ENCODE assay signal across 24 cellular contexts in the genomic region with DNA sequence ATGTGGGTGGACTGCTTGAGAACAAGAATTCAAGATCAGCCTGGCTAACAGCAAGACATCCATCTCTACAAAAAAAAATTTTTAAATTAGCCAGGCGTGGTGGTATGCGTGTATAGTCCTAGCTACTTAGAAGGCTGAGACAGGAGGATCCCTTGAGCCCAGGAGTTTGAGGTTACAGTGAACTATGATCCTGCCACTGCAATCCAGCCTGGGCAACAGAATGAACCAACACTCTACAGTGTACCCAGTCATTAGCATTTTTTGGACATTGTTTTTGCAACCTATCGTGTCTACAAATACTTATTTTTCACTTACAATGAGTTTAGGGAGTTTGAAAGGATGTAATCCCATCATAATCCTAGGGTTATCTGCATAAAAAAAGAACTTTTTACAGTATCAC. TPM values are rescaled to one million over a fixed set of nuclear protein-coding genes. Genes with fewer than 3 reads are reported as not detected.
DNase-seq lines count a peak whose midpoint lies in the region; ATAC-seq, FAIRE-seq and TF ChIP-seq lines count a peak whose summit lies in the region.
"Had no signal": no experiment of that assay in that cellular context is flagged by ENCODE, and none has a peak within 500 bp of the region (broad histone marks: within the 10 kb centered on the region; RNA-seq: fewer than 3 reads in every experiment).

No MANE protein-coding gene starts in this region.

- H3K4me3 ChIP-seq in HepG2 (replicated peaks in 1 of 3; ENCODE audit: insufficient read depth in 1 of 3, low read depth in 2 of 3, low read length in 3 of 3) (no peak overlapping the region), left ventricle myocardium inferior (no peak overlapping the region)
- H3K4me3 ChIP-seq: A549; BLaER1 treated with 17β-estradiol and CSF1 and Interleukin-3, amounts not matched to agents 10 nM and 100 nM; GM12878 had no signal

- peak overlapping the region; percentile 14 for H3K4me3 Mint-ChIP-seq in CD4-positive, alpha-beta T cell
- H3K4me3 Mint-ChIP-seq: B cell; CD8-positive, alpha-beta memory T cell had no signal

- peaks cover 54% of the 10 kb centered on the region for H3K36me3 Mint-ChIP-seq in CD4-positive, alpha-beta T cell (ENCODE audit: low read depth)

- no peak for TF ChIP-seq RAD21 in HepG2 (CRISPR knock-in tag; IDR thresholded peaks at IDR 0.05)

- no peak overlapping the region for H3K27ac Mint-ChIP-seq in CD4-positive, alpha-beta T cell
- H3K27ac Mint-ChIP-seq: B cell had no signal

- no peak for ATAC-seq in CD4-positive, alpha-beta T cell (ENCODE audit: poor library complexity)
- ATAC-seq in HepG2: peak; percentile 67
- ATAC-seq: GM12878 had no signal

- H3K9me3 Mint-ChIP-seq in CD4-positive, alpha-beta T cell: no peaks in the 10 kb centered on the region
- H3K9me3 Mint-ChIP-seq: CD4-positive, alpha-beta memory T cell; CD8-positive, alpha-beta memory T cell had no signal

- no peaks in the 10 kb centered on the region for H3K27me3 Mint-ChIP-seq in CD4-positive, alpha-beta T cell
- H3K27me3 Mint-ChIP-seq: B cell; CD4-positive, alpha-beta memory T cell; CD8-positive, alpha-beta memory T cell had no signal

- H3K79me2 ChIP-seq in HepG2 (ENCODE audit: insufficient read depth, low read length): peaks cover 78% of the 10 kb centered on the region

- no peak overlapping the region for H3K4me2 ChIP-seq in HepG2 (ENCODE audit: low read depth, low read length)
- H3K4me2 ChIP-seq: A549; BLaER1 treated with 17β-estradiol and CSF1 and Interleukin-3, amounts not matched to agents 10 nM and 100 nM had no signal

- H4K20me1 ChIP-seq in HepG2 (ENCODE audit: insufficient read depth, low read length): peaks cover 45% of the 10 kb centered on the region

- no TSS peak for BruUV-seq in HepG2 (replicated peaks; lab: Mats Ljungman, UMichigan)

- TF ChIP-seq EP300 in HepG2 (IDR thresholded peaks at IDR 0.05; ENCODE audit: low read depth in 2 of 2, low read length in 2 of 2) (no peak), HepG2 (CRISPR knock-in tag; IDR thresholded peaks at IDR 0.05; ENCODE audit: borderline replicate concordance) (no peak)

- FAIRE-seq in H54 (lab: Jason Lieb, UNC) (peak; percentile 15), HepG2 (lab: Jason Lieb, UNC) (peak; percentile 18)
- FAIRE-seq: A549, GM12878, GM19239 had no signal

- no peaks in the 10 kb centered on the region for H3K9me3 ChIP-seq in CD4-positive, alpha-beta T cell (ENCODE audit: control insufficient read depth, low read length)
- H3K9me3 ChIP-seq in HepG2 (ENCODE audit: low read length) (no peaks in the 10 kb centered on the region), left ventricle myocardium inferior (replicated peaks) (no peaks in the 10 kb centered on the region)
- H3K9me3 ChIP-seq: A549 had no signal

- H3K4me1 ChIP-seq in HepG2 (ENCODE audit: insufficient read depth, low read length) (peaks cover 36% of the 10 kb centered on the region), left ventricle myocardium inferior (peaks cover 77% of the 10 kb centered on the region)

- in situ Hi-C loops in HepG2 (cut with HindIII; ENCODE audit: extremely low pct_ligation_motif_present, low pct_unique_long_range_greater_than_20kb): no loop called here

- POLR2A ChIA-PET in CD4-positive, alpha-beta T cell (lab: Charles Lee): no interaction called here
- POLR2A ChIA-PET in HepG2 (lab: Yijun Ruan, JAX): no interaction called here

- TF ChIP-seq CTCF in CD4-positive, alpha-beta T cell (IDR thresholded peaks at IDR 0.05): no peak
- no peak for TF ChIP-seq CTCF in HepG2 (CRISPR knock-in tag; IDR thresholded peaks at IDR 0.05)
- no peak for TF ChIP-seq CTCF in left ventricle myocardium inferior (IDR thresholded peaks at IDR 0.05; ENCODE audit: borderline replicate concordance)

- CTCF ChIA-PET in CD4-positive, alpha-beta T cell (lab: Charles Lee): interaction anchor here (1.0 to 1.2 kb wide), 2 partner anchors 28 to 164 kb away, joined by 3 read pairs; no protein-coding TSS in a partner anchor
- CTCF ChIA-PET in HepG2 (lab: Yijun Ruan, JAX; ENCODE audit: low intra/inter-chr PET ratio, low total read pairs): no interaction called here

- no peaks in the 10 kb centered on the region for H3K27me3 ChIP-seq in CD4-positive, alpha-beta T cell (ENCODE audit: control insufficient read depth, insufficient read depth, low read length)
- H3K27me3 ChIP-seq in HepG2 (ENCODE audit: control insufficient read depth in 1 of 2, insufficient read depth in 2 of 2, low read length in 2 of 2) (no peaks in the 10 kb centered on the region), left ventricle myocardium inferior (ENCODE audit: low read depth) (no peaks in the 10 kb centered on the region)
- H3K27me3 ChIP-seq: BLaER1 treated with 17β-estradiol and CSF1 and Interleukin-3, amounts not matched to agents 10 nM and 100 nM had no signal

- H3K36me3 ChIP-seq in HepG2 (replicated peaks in 1 of 2; ENCODE audit: control insufficient read depth in 1 of 2, insufficient read depth in 2 of 2, low read length in 2 of 2) (0 out of 5 replicates have a peak, but pooled peaks cover 0 to 1% of the 10 kb centered on the region in 2 experiments), left ventricle myocardium inferior (no peaks in the 10 kb centered on the region)

- H3K27ac ChIP-seq in CD4-positive, alpha-beta T cell (ENCODE audit: low read depth, low read length): no peak overlapping the region
- H3K27ac ChIP-seq in HepG2 (ENCODE audit: extremely low read length, insufficient read depth, low read length) (no peak overlapping the region), left ventricle myocardium inferior (replicated peaks) (no peak overlapping the region)
- H3K27ac ChIP-seq: 22Rv1; A549; BLaER1 treated with 17β-estradiol and CSF1 and Interleukin-3, amounts not matched to agents 10 nM and 100 nM; C4-2B had no signal

- H3K4me1 Mint-ChIP-seq in CD4-positive, alpha-beta T cell (ENCODE audit: low read depth): peaks cover 87% of the 10 kb centered on the region

- no peak overlapping the region for H2AFZ ChIP-seq in HepG2 (ENCODE audit: low read length)

- TF ChIP-seq POLR2A in H54 (IDR thresholded peaks at IDR 0.05; ENCODE audit: low read depth, low read length): no peak
- TF ChIP-seq POLR2A in HepG2 (IDR thresholded peaks at IDR 0.05; ENCODE audit: insufficient read depth in 1 of 2, low read depth in 2 of 2, low read length in 2 of 2): no peak

- intact Hi-C loops in CD4-positive, alpha-beta T cell (cut with DNase I, micrococcal nuclease): no loop called here
- intact Hi-C loops in HepG2 (cut with micrococcal nuclease; ENCODE audit: unreplicated experiment): no loop called here
- intact Hi-C loops in left ventricle myocardium inferior (cut with micrococcal nuclease): no loop called here

- no peak for DNase-seq in CD4-positive, alpha-beta T cell
- DNase-seq in H54 (ENCODE audit: insufficient read length, low spot score): no peak
- no peak for DNase-seq in HepG2 (ENCODE audit: low spot score)
- DNase-seq in left ventricle myocardium inferior: no peak
- DNase-seq in NCI-H510A (lab: John Stamatoyannopoulos, UW): no peak
- no peak for DNase-seq in ecto neural progenitor cell (ENCODE audit: low spot score)
- DNase-seq: AML-193; CD4-positive, alpha-beta memory T cell; CD8-positive, alpha-beta memory T cell; COR-L47; DMS 273 treated with DMSO at 0.1 percent for 48 hours; DMS153; DMS53; DMS79; DND-41; EL; GDM1 had no signal

- H3K9ac ChIP-seq in HepG2 (ENCODE audit: insufficient read depth, low read depth, low read length): no peak overlapping the region
- H3K9ac ChIP-seq: BLaER1 treated with 17β-estradiol and CSF1 and Interleukin-3, amounts not matched to agents 10 nM and 100 nM had no signal

- WGBS in HepG2 (ENCODE audit: low lambda C conversion rate): 68% methylated on average over 3 of the region's 3 CpGs

TF ChIP-seq in HepG2, 621 proteins besides CTCF, POLR2A, EP300 and RAD21 (continues in another document):
- TF ChIP-seq HNF4A (CRISPR knock-in tag; IDR thresholded peaks at IDR 0.05): peak; percentile 36
- TF ChIP-seq, protein P1, sequence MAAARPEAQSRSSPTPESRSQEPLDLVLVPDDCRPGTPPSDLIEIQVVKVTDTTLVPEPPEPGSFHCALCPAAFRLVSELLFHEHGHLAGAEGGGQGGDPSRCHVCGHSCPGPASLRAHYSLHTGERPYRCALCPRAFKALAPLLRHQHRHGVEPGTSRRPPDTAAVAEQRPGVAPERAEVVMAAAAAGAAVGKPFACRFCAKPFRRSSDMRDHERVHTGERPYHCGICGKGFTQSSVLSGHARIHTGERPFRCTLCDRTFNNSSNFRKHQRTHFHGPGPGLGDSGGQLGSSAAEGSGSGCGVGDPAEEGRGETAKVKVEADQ (CRISPR knock-in tag; IDR thresholded peaks at IDR 0.05; ENCODE audit: borderline replicate concordance): no peak

RNA-seq across cellular contexts. Expression of a gene that starts 22.1 kb away (rescaled TPM):
- 100 to 1,000 TPM; 125 TPM for total RNA-seq in CD4-positive, alpha-beta T cell
- total RNA-seq in HepG2 (2016; rRNA removed; fragmentation: Illumina TruSeq; extraction: Trizol) (10.7 and 32.6 TPM in 2 replicates), left ventricle myocardium inferior (35.0 TPM)
- total RNA-seq in HepG2 (2016; cell fraction: cytosol; rRNA removed; fragmentation: Illumina TruSeq; extraction: Trizol; ENCODE audit: low read depth): 16.4 and 17.4 TPM in 2 replicates
- 10.0 and 26.1 TPM in 2 replicates for total RNA-seq in HepG2 (2016; cell fraction: insoluble cytoplasmic fraction; rRNA removed; fragmentation: Illumina TruSeq; extraction: Trizol)
- 6.9 and 7.8 TPM in 2 replicates for total RNA-seq in HepG2 (2016; cell fraction: membrane; rRNA removed; fragmentation: Illumina TruSeq; extraction: Trizol)
- 29.8 and 31.8 TPM in 2 replicates for total RNA-seq in HepG2 (2016; cell fraction: nucleus; rRNA removed; fragmentation: Illumina TruSeq; extraction: Trizol)
- 11.0 and 15.4 TPM in 2 replicates for polyA plus RNA-seq in HepG2 (2011; rRNA removed)
- 3.2 and 5.3 TPM in 2 replicates for polyA plus RNA-seq in HepG2 (2011; cell fraction: cytosol; rRNA removed)
- 20.3 and 24.2 TPM in 2 replicates for polyA plus RNA-seq in HepG2 (2011; cell fraction: nucleus; rRNA removed)
- 10.5 and 12.5 TPM in 2 replicates for polyA plus RNA-seq in HepG2 (2012)
- 0.07 and 0.10 TPM in 2 replicates for polyA plus RNA-seq in HepG2 (2016; cell fraction: cytosol; fragmentation: Illumina TruSeq; extraction: Trizol; ENCODE audit: low read depth)
- 6.0 and 7.1 TPM in 2 replicates for polyA plus RNA-seq in HepG2 (2016; cell fraction: insoluble cytoplasmic fraction; fragmentation: Illumina TruSeq; extraction: Trizol; ENCODE audit: low read depth)
- 0.34 and 0.49 TPM in 2 replicates for polyA plus RNA-seq in HepG2 (2016; cell fraction: membrane; fragmentation: Illumina TruSeq; extraction: Trizol; ENCODE audit: low read depth)
- 22.0 and 22.5 TPM in 2 replicates for polyA plus RNA-seq in HepG2 (2016; cell fraction: nucleus; fragmentation: Illumina TruSeq; extraction: Trizol; ENCODE audit: insufficient read depth, low read depth)
- 49.0 and 56.1 TPM in 2 replicates for polyA minus RNA-seq in HepG2 (2011; rRNA and poly(A)+ RNA removed; ENCODE audit: low replicate concordance)
- polyA minus RNA-seq in HepG2 (2011; cell fraction: cytosol; rRNA and poly(A)+ RNA removed): 25.4 and 35.2 TPM in 2 replicates
- polyA minus RNA-seq in HepG2 (2011; cell fraction: nucleus; rRNA and poly(A)+ RNA removed): 180 and 184 TPM in 2 replicates
